In the genomic region with DNA sequence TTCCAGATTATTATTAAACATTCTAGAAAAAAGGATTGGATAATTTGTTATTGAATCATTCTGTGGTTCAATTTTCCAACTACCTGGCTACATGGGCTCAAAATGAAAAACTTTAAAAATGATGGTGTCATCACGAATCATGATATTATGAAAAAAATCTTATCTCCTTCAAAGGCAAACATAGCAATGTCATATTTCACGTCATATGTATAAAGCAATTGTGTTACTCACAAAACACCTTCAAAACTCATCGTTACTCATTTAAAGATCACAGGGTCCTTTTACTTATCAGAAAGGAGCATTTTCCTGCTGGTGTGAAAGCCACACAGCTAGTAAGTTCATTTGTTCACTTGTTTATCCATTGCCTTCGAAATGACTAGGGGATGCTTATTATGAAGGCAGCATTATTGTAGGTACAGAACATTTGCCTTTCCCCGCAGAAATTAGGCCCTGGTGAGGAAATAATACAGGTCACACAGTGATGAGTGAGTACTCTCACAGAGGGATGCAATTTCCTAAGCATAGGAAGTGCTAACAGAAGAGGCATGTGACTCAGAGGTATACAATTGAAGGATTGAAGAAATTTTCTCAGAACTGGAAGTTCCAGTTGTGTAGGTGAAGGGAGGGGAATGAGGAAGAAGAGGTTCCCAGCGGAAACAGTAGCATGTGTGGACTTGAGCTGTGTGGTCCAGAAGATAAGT, we compare ENCODE assay signal across 13 cellular contexts.
A peak's percentile ranks its signal among the peaks of the same experiment; 100 is the strongest.
DNase-seq lines count a peak whose midpoint lies in the region; ATAC-seq lines count a peak whose summit lies in the region.
"Had no signal": no experiment of that assay in that cellular context is flagged by ENCODE, and none has a peak within 500 bp of the region (broad histone marks: within the 10 kb centered on the region; RNA-seq: fewer than 3 reads in every experiment).

No MANE protein-coding gene starts in this region.

- no peak overlapping the region for H4K91ac ChIP-seq in mesenchymal stem cell (ENCODE audit: low read length)

- ATAC-seq in HG02759 (IDR thresholded peaks at IDR 0.05; ENCODE audit: unreplicated experiment) (no peak), HG03280 (IDR thresholded peaks at IDR 0.05; ENCODE audit: unreplicated experiment) (no peak)
- ATAC-seq: left colon, SK-N-SH treated with all-trans-retinoic acid at 6 μM for 48 hours, WTC11 had no signal

- no peak overlapping the region for H3K4ac ChIP-seq in mesenchymal stem cell (ENCODE audit: low read depth in 1 of 2, low read length in 2 of 2)

- H2BK120ac ChIP-seq in mesenchymal stem cell (ENCODE audit: low read depth, low read length), result no peak overlapping the region

- no peak overlapping the region for H3K27ac ChIP-seq in mesenchymal stem cell (ENCODE audit: low read length, poor library complexity, severe bottlenecking)

- H3K27me3 ChIP-seq in mesenchymal stem cell (ENCODE audit: control insufficient read depth in 1 of 2, insufficient read depth in 1 of 2, low read length in 2 of 2), result no peaks in the 10 kb centered on the region

- no peaks in the 10 kb centered on the region for H3K4me1 ChIP-seq in mesenchymal stem cell (ENCODE audit: control insufficient read depth, insufficient read depth, low read depth, low read length)

- H3K23ac ChIP-seq in mesenchymal stem cell (ENCODE audit: low read length in 2 of 2), result no peak overlapping the region

- H3K9me3 ChIP-seq in mesenchymal stem cell (ENCODE audit: control insufficient read depth, low read length), result peaks cover 6% of the 10 kb centered on the region

- H2AFZ ChIP-seq in mesenchymal stem cell (ENCODE audit: low read depth, low read length), result no peak overlapping the region

- no peaks in the 10 kb centered on the region for H3K36me3 ChIP-seq in mesenchymal stem cell (ENCODE audit: control insufficient read depth in 1 of 2, insufficient read depth in 2 of 2, low read depth in 1 of 2, low read length in 2 of 2)

- H3K18ac ChIP-seq in mesenchymal stem cell (ENCODE audit: low read depth in 1 of 2, low read length in 2 of 2), result no peak overlapping the region

- 80% methylated on average over 6 of the region's 6 CpGs for WGBS in mesenchymal stem cell

- H3K4me3 ChIP-seq in mesenchymal stem cell (ENCODE audit: insufficient read depth in 1 of 2, low read depth in 1 of 2, low read length in 2 of 2), result no peak overlapping the region

- DNase-seq in EH (ENCODE audit: low read depth), result peak; percentile 67
- peak; percentile 60 for DNase-seq in NCI-H460 (ENCODE audit: extremely low read depth, low read depth)
- DNase-seq in dermis blood vessel endothelial cell, result peak; percentile 62
- DNase-seq in mesenchymal stem cell, result peak; percentile 32
- no peak for DNase-seq in activated CD4-positive, alpha-beta T cell treated with anti-CD3 and anti-CD28 coated beads, Interleukin-2, amount 50 U/mL, for 4 hours
- no peak for DNase-seq in NK-92 (lab: John Stamatoyannopoulos, UW; ENCODE audit: unreplicated experiment)
- DNase-seq: head of caudate nucleus, left colon, NCI-H1048 had no signal

- H2BK12ac ChIP-seq in mesenchymal stem cell (ENCODE audit: low read length in 2 of 2), result no peak overlapping the region

- no peak overlapping the region for H2AK5ac ChIP-seq in mesenchymal stem cell (ENCODE audit: low read length, severe bottlenecking)

- H3K14ac ChIP-seq in mesenchymal stem cell (ENCODE audit: low read length in 2 of 2), result no peak overlapping the region

- H2BK15ac ChIP-seq in mesenchymal stem cell (ENCODE audit: low read depth, poor library complexity, severe bottlenecking), result no peak overlapping the region

- H3K79me1 ChIP-seq in mesenchymal stem cell (replicated peaks; ENCODE audit: low read length, poor library complexity, severe bottlenecking), result no peaks in the 10 kb centered on the region

- no peak overlapping the region for H4K8ac ChIP-seq in mesenchymal stem cell (ENCODE audit: low read length)

- H3K4me2 ChIP-seq in mesenchymal stem cell (ENCODE audit: low read length, poor library complexity, severe bottlenecking), result no peak overlapping the region

- H3K9ac ChIP-seq in mesenchymal stem cell (ENCODE audit: low read length), result no peak overlapping the region

- no peak overlapping the region for H2BK5ac ChIP-seq in mesenchymal stem cell (ENCODE audit: low read depth, low read length, poor library complexity, severe bottlenecking)

Comparison
In these comparisons a context has a peak if more than half of its experiments do, and no peak if none do; other contexts are left out.
1. DNase-seq: peak in EH (single experiment), NCI-H460 (single experiment), dermis blood vessel endothelial cell (single experiment) and mesenchymal stem cell (single experiment); none in activated CD4-positive, alpha-beta T cell treated with anti-CD3 and anti-CD28 coated beads, Interleukin-2, amount 50 U/mL, for 4 hours (0 of 2) and NK-92 (single experiment).